Comparison of ENCODE assay signal across 30 cellular contexts in genomic region chr1:199743227-199743626, GRCh38.
DNase-seq lines count a peak whose midpoint lies in the region; ATAC-seq and TF ChIP-seq lines count a peak whose summit lies in the region.
"Had no signal": no experiment of that assay in that cellular context is flagged by ENCODE, and none has a peak within 500 bp of the region (broad histone marks: within the 10 kb centered on the region; RNA-seq: fewer than 3 reads in every experiment).

No MANE protein-coding gene starts in this region.

- H4K20me1 ChIP-seq in neural cell (ENCODE audit: insufficient read depth): no peaks in the 10 kb centered on the region

- no peaks in the 10 kb centered on the region for H3K27me3 ChIP-seq in neural cell (ENCODE audit: insufficient read depth, low read depth, low read length)
- H3K27me3 ChIP-seq: vagina had no signal

- peak; percentile 55 for TF ChIP-seq EP300 in neural cell (conservative IDR thresholded peaks at IDR 0.05; ENCODE audit: poor library complexity, severe bottlenecking)

- DNase-seq in EL (peak; percentile 11), NOMO-1 treated with DMSO at 0.1 percent for 48 hours (lab: John Stamatoyannopoulos, UW; ENCODE audit: unreplicated experiment) (peak; percentile 64), epithelial cell of esophagus (ENCODE audit: low read depth) (peak; percentile 51), OCI-M2 (lab: John Stamatoyannopoulos, UW; ENCODE audit: unreplicated experiment) (no peak), lower leg skin (ENCODE audit: low spot score in 2 of 2) (no peak), kidney tubule cell (ENCODE audit: low spot score) (no peak)
- DNase-seq: activated CD4-positive, alpha-beta T cell treated with anti-CD3 and anti-CD28 coated beads, Interleukin-2, amount 10 ng/mL, durations not matched to agents 24 days and 14 days; activated CD8-positive, alpha-beta memory T cell treated with anti-CD3 and anti-CD28 coated beads, Interleukin-2, amount 10 ng/mL, durations not matched to agents 7 days and 5 days; CD4-positive, alpha-beta T cell; DMS 273 treated with DMSO at 0.1 percent for 48 hours; effector memory CD8-positive, alpha-beta T cell; GF-D8; immature natural killer cell; mucosa of descending colon; NCI-H1092; NCI-H2029; NCI-H345; NCI-H82; nephron progenitor cell; psoas muscle; small intestine; stimulated activated CD4-positive, alpha-beta T cell treated with anti-CD3 and anti-CD28 coated beads, Interleukin-4, amount 100 ng/mL, for 1 hour; stimulated activated naive CD4-positive, alpha-beta T cell; T-helper 17 cell had no signal

- intact Hi-C loops in lower leg skin (cut with DNase I; ENCODE audit: low total_unique reads): no loop called here

- no peaks in the 10 kb centered on the region for H3K9me3 ChIP-seq in neural cell (ENCODE audit: low read length)
- H3K9me3 ChIP-seq: mucosa of descending colon, psoas muscle, thoracic aorta, vagina had no signal

- no peak for TF ChIP-seq RAD21 in neural cell (conservative IDR thresholded peaks at IDR 0.05)

- no peaks in the 10 kb centered on the region for H3K36me3 ChIP-seq in neural cell (ENCODE audit: insufficient read depth, low read length)
- H3K36me3 ChIP-seq: thoracic aorta, vagina had no signal

- no peak for ATAC-seq in GM21737 (IDR thresholded peaks at IDR 0.05; ENCODE audit: unreplicated experiment)
- ATAC-seq: activated CD8-positive, alpha-beta memory T cell treated with anti-CD3 and anti-CD28 coated beads, Interleukin-2, amount 10 ng/mL, durations not matched to agents 7 days and 5 days; effector memory CD8-positive, alpha-beta T cell; mucosa of descending colon; Panc1; psoas muscle; T-helper 17 cell had no signal

- 49 to 58% methylated on average over 5 of the region's 5 CpGs for WGBS in lower leg skin, 2 donors

- no peaks in the 10 kb centered on the region for H3F3A ChIP-seq in neural cell (ENCODE audit: insufficient read depth, low read length, poor library complexity, severe bottlenecking)

- TF ChIP-seq CTCF in epithelial cell of esophagus (IDR thresholded peaks at IDR 0.05; ENCODE audit: insufficient read depth, low read depth, low read length, missing control alignments) (no peak), neural cell (IDR thresholded peaks at IDR 0.05; ENCODE audit: poor library complexity, severe bottlenecking) (no peak), lower leg skin (IDR thresholded peaks at IDR 0.05) (no peak)

- H3K4me2 ChIP-seq in neural cell (ENCODE audit: low read length): no peak overlapping the region
- H3K4me2 ChIP-seq: hepatocyte had no signal

- no peak for TF ChIP-seq POLR2A in lower leg skin (IDR thresholded peaks at IDR 0.05)

- H3K4me3 ChIP-seq in epithelial cell of esophagus (ENCODE audit: low read length): no peak overlapping the region
- no peak overlapping the region for H3K4me3 ChIP-seq in neural cell (ENCODE audit: low read length)
- no peak overlapping the region for H3K4me3 ChIP-seq in lower leg skin (ENCODE audit: low read depth, poor library complexity, severe bottlenecking)
- H3K4me3 ChIP-seq: hepatocyte, mucosa of descending colon, psoas muscle, thoracic aorta, vagina had no signal

- no peaks in the 10 kb centered on the region for H3K79me2 ChIP-seq in neural cell (replicated peaks; ENCODE audit: insufficient read depth, low read length)
- H3K79me2 ChIP-seq: hepatocyte had no signal

- H2AFZ ChIP-seq in neural cell (ENCODE audit: low read depth, low read length): no peak overlapping the region
- H2AFZ ChIP-seq: hepatocyte had no signal

- no peak overlapping the region for H3K27ac ChIP-seq in neural cell (ENCODE audit: low read length)
- H3K27ac ChIP-seq: hepatocyte, psoas muscle, thoracic aorta, vagina had no signal

- no peaks in the 10 kb centered on the region for H3K9me2 ChIP-seq in neural cell (ENCODE audit: insufficient read depth, low read length)

- no peak overlapping the region for H3K9ac ChIP-seq in neural cell (ENCODE audit: low read length)

TF ChIP-seq in neural cell, 6 proteins besides CTCF, POLR2A, EP300 and RAD21:
- TF ChIP-seq, protein P1, sequence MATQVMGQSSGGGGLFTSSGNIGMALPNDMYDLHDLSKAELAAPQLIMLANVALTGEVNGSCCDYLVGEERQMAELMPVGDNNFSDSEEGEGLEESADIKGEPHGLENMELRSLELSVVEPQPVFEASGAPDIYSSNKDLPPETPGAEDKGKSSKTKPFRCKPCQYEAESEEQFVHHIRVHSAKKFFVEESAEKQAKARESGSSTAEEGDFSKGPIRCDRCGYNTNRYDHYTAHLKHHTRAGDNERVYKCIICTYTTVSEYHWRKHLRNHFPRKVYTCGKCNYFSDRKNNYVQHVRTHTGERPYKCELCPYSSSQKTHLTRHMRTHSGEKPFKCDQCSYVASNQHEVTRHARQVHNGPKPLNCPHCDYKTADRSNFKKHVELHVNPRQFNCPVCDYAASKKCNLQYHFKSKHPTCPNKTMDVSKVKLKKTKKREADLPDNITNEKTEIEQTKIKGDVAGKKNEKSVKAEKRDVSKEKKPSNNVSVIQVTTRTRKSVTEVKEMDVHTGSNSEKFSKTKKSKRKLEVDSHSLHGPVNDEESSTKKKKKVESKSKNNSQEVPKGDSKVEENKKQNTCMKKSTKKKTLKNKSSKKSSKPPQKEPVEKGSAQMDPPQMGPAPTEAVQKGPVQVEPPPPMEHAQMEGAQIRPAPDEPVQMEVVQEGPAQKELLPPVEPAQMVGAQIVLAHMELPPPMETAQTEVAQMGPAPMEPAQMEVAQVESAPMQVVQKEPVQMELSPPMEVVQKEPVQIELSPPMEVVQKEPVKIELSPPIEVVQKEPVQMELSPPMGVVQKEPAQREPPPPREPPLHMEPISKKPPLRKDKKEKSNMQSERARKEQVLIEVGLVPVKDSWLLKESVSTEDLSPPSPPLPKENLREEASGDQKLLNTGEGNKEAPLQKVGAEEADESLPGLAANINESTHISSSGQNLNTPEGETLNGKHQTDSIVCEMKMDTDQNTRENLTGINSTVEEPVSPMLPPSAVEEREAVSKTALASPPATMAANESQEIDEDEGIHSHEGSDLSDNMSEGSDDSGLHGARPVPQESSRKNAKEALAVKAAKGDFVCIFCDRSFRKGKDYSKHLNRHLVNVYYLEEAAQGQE (IDR thresholded peaks at IDR 0.05; ENCODE audit: borderline replicate concordance): no peak
- TF ChIP-seq MXI1 (conservative IDR thresholded peaks at IDR 0.05; ENCODE audit: poor library complexity, severe bottlenecking) (no peak), TAF1 (IDR thresholded peaks at IDR 0.05; ENCODE audit: low read depth) (no peak), EZH2 (IDR thresholded peaks at IDR 0.05; ENCODE audit: borderline replicate concordance, insufficient read depth, low read length, poor library complexity, severe bottlenecking) (no peak), POLR2AphosphoS5 (IDR thresholded peaks at IDR 0.05) (no peak)
TF ChIP-seq in neural cell: peak in this region for 0.

Comparison
In these comparisons a context has a peak if more than half of its experiments do, and no peak if none do; other contexts are left out.
1. DNase-seq: peak in EL (single experiment), NOMO-1 treated with DMSO at 0.1 percent for 48 hours (single experiment) and epithelial cell of esophagus (single experiment); none in OCI-M2 (single experiment), lower leg skin (0 of 2) and kidney tubule cell (single experiment).